Comparison of ENCODE assay signal across 15 cellular contexts in genomic region chr20:48689388-48689787, GRCh38.
"Had no signal": no experiment of that assay in that cellular context is flagged by ENCODE, and none has a peak within 500 bp of the region (broad histone marks: within the 10 kb centered on the region; RNA-seq: fewer than 3 reads in every experiment).

No MANE protein-coding gene starts in this region.

- ATAC-seq: gastroesophageal sphincter, upper lobe of right lung had no signal

- H3K27ac ChIP-seq: adrenal gland, gastroesophageal sphincter, left ventricle myocardium inferior, parathyroid adenoma, right atrium auricular region, SJCRH30, upper lobe of right lung had no signal

- H2AFZ ChIP-seq: parathyroid adenoma had no signal

- H3K9me3 ChIP-seq: adrenal gland, gastroesophageal sphincter, left ventricle myocardium inferior, right atrium auricular region, SJCRH30, upper lobe of right lung had no signal

- H3K36me3 ChIP-seq: left ventricle myocardium inferior, right atrium auricular region, upper lobe of right lung had no signal

- H3K79me2 ChIP-seq: parathyroid adenoma had no signal

- H3K4me3 ChIP-seq: adrenal gland, coronary artery, gastroesophageal sphincter, left ventricle myocardium inferior, right atrium auricular region, SJCRH30, skin epidermis, upper lobe of right lung had no signal

- DNase-seq: activated CD8-positive, alpha-beta memory T cell treated with anti-CD3 and anti-CD28 coated beads for 24 hours; activated gamma-delta T cell treated with Interleukin-2 at 50 U/mL for 16 hours; adrenal gland; effector memory CD4-positive, alpha-beta T cell; kidney; left ventricle myocardium inferior; mesendoderm; SJCRH30; T-helper 9 cell; upper lobe of right lung had no signal

- H3K27me3 ChIP-seq: adrenal gland, gastroesophageal sphincter, right atrium auricular region, SJCRH30, upper lobe of right lung had no signal
